Comparison of ENCODE assay signal across 23 cellular contexts in the genomic region with DNA sequence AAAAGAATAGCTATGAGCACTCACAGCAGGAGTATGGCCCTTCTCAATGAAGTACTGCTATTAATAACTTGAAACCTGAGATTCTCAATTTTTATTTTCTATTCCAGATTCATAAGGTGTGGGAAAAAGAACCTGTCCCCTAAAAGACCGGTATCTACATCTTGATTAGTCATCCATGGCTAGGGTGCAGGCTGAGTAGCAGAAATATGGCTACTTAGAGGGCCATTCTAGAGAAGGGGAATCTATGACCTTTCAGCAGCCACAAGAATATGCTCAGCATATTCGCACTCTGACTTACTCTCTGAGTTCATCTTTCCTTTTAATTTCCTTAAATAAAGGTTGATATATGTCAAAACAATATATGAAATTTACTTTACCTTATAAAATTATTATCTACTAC. TPM values are rescaled to one million over a fixed set of nuclear protein-coding genes. Genes with fewer than 3 reads are reported as not detected.
A peak's percentile ranks its signal among the peaks of the same experiment; 100 is the strongest.
DNase-seq lines count a peak whose midpoint lies in the region; ATAC-seq and FAIRE-seq lines count a peak whose summit lies in the region.
"Had no signal": no experiment of that assay in that cellular context is flagged by ENCODE, and none has a peak within 500 bp of the region (broad histone marks: within the 10 kb centered on the region; RNA-seq: fewer than 3 reads in every experiment).

No MANE protein-coding gene starts in this region.

- no peak overlapping the region for H3K4me3 Mint-ChIP-seq in activated naive CD4-positive, alpha-beta T cell treated with anti-CD3 and anti-CD28 coated beads for 36 hours
- H3K4me3 Mint-ChIP-seq: naive B cell had no signal

- CTCF ChIA-PET in activated naive CD4-positive, alpha-beta T cell treated with anti-CD3 and anti-CD28 coated beads for 36 hours (lab: Charles Lee), result no interaction called here

- no peak overlapping the region for H3K27ac Mint-ChIP-seq in activated naive CD4-positive, alpha-beta T cell treated with anti-CD3 and anti-CD28 coated beads for 36 hours

- peaks cover 35% of the 10 kb centered on the region for H3K36me3 Mint-ChIP-seq in activated naive CD4-positive, alpha-beta T cell treated with anti-CD3 and anti-CD28 coated beads for 36 hours (ENCODE audit: low read depth)

- ATAC-seq in GM19463 (IDR thresholded peaks at IDR 0.05; ENCODE audit: unreplicated experiment) (peak; percentile 51), HG02884 (IDR thresholded peaks at IDR 0.05; ENCODE audit: unreplicated experiment) (peak; percentile 35), HG02973 (IDR thresholded peaks at IDR 0.05; ENCODE audit: unreplicated experiment) (no peak)
- peak; percentile 96 for ATAC-seq in stimulated activated naive CD8-positive, alpha-beta T cell treated with anti-CD3 and anti-CD28 coated beads, Interleukin-15, Interleukin-2, amounts not matched to agents 100 U/mL and 50 U/mL, for 24 hours
- ATAC-seq: left ventricle myocardium superior, psoas muscle had no signal

- no peaks in the 10 kb centered on the region for H3K27me3 Mint-ChIP-seq in activated naive CD4-positive, alpha-beta T cell treated with anti-CD3 and anti-CD28 coated beads for 36 hours (ENCODE audit: low read depth)
- H3K27me3 Mint-ChIP-seq: naive B cell had no signal

- H3K9me3 Mint-ChIP-seq in activated naive CD4-positive, alpha-beta T cell treated with anti-CD3 and anti-CD28 coated beads for 36 hours, result no peaks in the 10 kb centered on the region
- H3K9me3 Mint-ChIP-seq: naive B cell had no signal

- peaks cover 23% of the 10 kb centered on the region for H3K4me1 Mint-ChIP-seq in activated naive CD4-positive, alpha-beta T cell treated with anti-CD3 and anti-CD28 coated beads for 36 hours (ENCODE audit: low read depth)

- intact Hi-C loops in activated naive CD4-positive, alpha-beta T cell treated with anti-CD3 and anti-CD28 coated beads for 36 hours (cut with micrococcal nuclease), result loop anchor here (10.0 kb wide), 1 partner anchor 365 kb away; no protein-coding TSS in a partner anchor

- peak; percentile 7 for DNase-seq in activated naive CD4-positive, alpha-beta T cell treated with anti-CD3 and anti-CD28 coated beads for 36 hours
- DNase-seq in activated naive CD4-positive, alpha-beta T cell treated with anti-CD3 and anti-CD28 coated beads, Interleukin-2, amount 50 U/mL, for 16 hours, result no peak
- DNase-seq in stimulated activated naive CD8-positive, alpha-beta T cell treated with anti-CD3 and anti-CD28 coated beads, Interleukin-15, Interleukin-2, amounts not matched to agents 100 U/mL and 50 U/mL, for 24 hours, result no peak
- DNase-seq in HTR-8/SVneo (ENCODE audit: insufficient read length, low spot score), result no peak
- DNase-seq: ACHN; activated CD4-positive, alpha-beta T cell treated with anti-CD3 and anti-CD28 coated beads for 1 hour; dorsolateral prefrontal cortex; H7; islet precursor cell; Karpas-422; left ventricle myocardium superior; naive B cell; NCI-H146; NCI-H2171 treated with DMSO at 0.1 percent for 48 hours; NCI-H524 treated with DMSO at 0.1 percent for 48 hours; nucleus accumbens; psoas muscle; SHP77 treated with DMSO at 0.1 percent for 48 hours had no signal

- FAIRE-seq in HTR-8/SVneo (lab: Jason Lieb, UNC), result no peak
- FAIRE-seq: D721Med, GM12892 had no signal

RNA-seq across cellular contexts. Expression of gene WDR36, which starts 27.7 kb away (rescaled TPM):
- total RNA-seq in activated naive CD4-positive, alpha-beta T cell treated with anti-CD3 and anti-CD28 coated beads for 36 hours, result 10 to 100 TPM; 34.1 to 40.3 TPM

RNA-seq across cellular contexts. Expression of gene TSLP, which starts 48.3 kb away (rescaled TPM):
- total RNA-seq in activated naive CD4-positive, alpha-beta T cell treated with anti-CD3 and anti-CD28 coated beads for 36 hours, result under 1 TPM; 0.81 to 0.99 TPM
